Comparison of ENCODE assay signal across 1 cellular context in genomic region chr17:64497565-64498035, GRCh38.
TF ChIP-seq lines count a peak whose summit lies in the region.

No MANE protein-coding gene starts in this region.

TF ChIP-seq in GM12878, 131 proteins besides CTCF, POLR2A, EP300 and RAD21:
- no peak for TF ChIP-seq E2F4 (IDR thresholded peaks at IDR 0.05; ENCODE audit: low read depth, low read length)
- TF ChIP-seq FOXM1 (IDR thresholded peaks at IDR 0.05; ENCODE audit: low read depth, low read length) = 0 out of 2 replicates have a peak, but pooled peaks have one; percentile 11
- TF ChIP-seq POU2F2 (IDR thresholded peaks at IDR 0.05; ENCODE audit: borderline replicate concordance, low read depth, low read length) = peak; percentile 28; the same call in 1 of the 3 replicates
- TF ChIP-seq MEF2A (IDR thresholded peaks at IDR 0.05; ENCODE audit: insufficient read depth, low read depth, low read length) = no peak
- peak; percentile 22 for TF ChIP-seq MTA3 (IDR thresholded peaks at IDR 0.05; ENCODE audit: borderline replicate concordance, low read length)
- TF ChIP-seq NFYA (IDR thresholded peaks at IDR 0.05; ENCODE audit: borderline replicate concordance, low read depth, low read length) = no peak
- TF ChIP-seq GATAD2B (conservative IDR thresholded peaks at IDR 0.05; ENCODE audit: low read depth) = 0 out of 2 replicates have a peak, but pooled peaks have one; percentile 4
- TF ChIP-seq HDGF (IDR thresholded peaks at IDR 0.05) = 0 out of 2 replicates have a peak, but pooled peaks have one; percentile 1
- TF ChIP-seq PAX8 (IDR thresholded peaks at IDR 0.05) = 0 out of 2 replicates have a peak, but pooled peaks have one; percentile 8
- TF ChIP-seq CEBPB (IDR thresholded peaks at IDR 0.05; ENCODE audit: borderline replicate concordance in 1 of 2, low read depth in 2 of 2, low read length in 2 of 2) = no peak
